In genomic region chr13:40788540-40789274, GRCh38 we compare ENCODE assay signal across 8 cellular contexts. TPM values are rescaled to one million over a fixed set of nuclear protein-coding genes. Genes with fewer than 3 reads are reported as not detected.
A peak's percentile ranks its signal among the peaks of the same experiment; 100 is the strongest.
DNase-seq lines count a peak whose midpoint lies in the region; ATAC-seq, FAIRE-seq and TF ChIP-seq lines count a peak whose summit lies in the region.
"Not testable (repeated sequence)": the region's sequence is repeated elsewhere in the genome, so short reads cannot be mapped to it uniquely, and the experiment has no call there.

No MANE protein-coding gene starts in this region.

- H3K27ac Mint-ChIP-seq in activated CD4-positive, alpha-beta T cell treated with anti-CD3 and anti-CD28 coated beads, Interleukin-2, amount 10 ng/mL, durations not matched to agents 7 days and 5 days, result peak overlapping the region; percentile 83

- H3K56ac ChIP-seq in mesendoderm (ENCODE audit: low read length), result peak overlapping the region; percentile 95

- peak overlapping the region; percentile 91 for H3K9ac ChIP-seq in mesendoderm (ENCODE audit: low read length)

- H3K4me1 ChIP-seq in gastroesophageal sphincter, result peaks cover 0 to 20% (median 9%) of the 10 kb centered on the region in 3 donors
- not testable (repeated sequence) for H3K4me1 ChIP-seq in mesendoderm (ENCODE audit: control insufficient read depth, low read depth, low read length); sigmoid colon
- H3K4me1 ChIP-seq in vagina, result peaks cover 13% of the 10 kb centered on the region

- H3K4ac ChIP-seq in mesendoderm (ENCODE audit: low read depth, low read length), result peak overlapping the region; percentile 93

- H3K9me3 ChIP-seq in gastroesophageal sphincter, sigmoid colon, vagina: not testable (repeated sequence)

- not testable (repeated sequence) for H3K27me3 Mint-ChIP-seq in activated CD4-positive, alpha-beta T cell treated with anti-CD3 and anti-CD28 coated beads, Interleukin-2, amount 10 ng/mL, durations not matched to agents 7 days and 5 days

- not testable (repeated sequence) for TF ChIP-seq POLR2A in gastroesophageal sphincter (IDR thresholded peaks at IDR 0.05); sigmoid colon (IDR thresholded peaks at IDR 0.05); vagina (IDR thresholded peaks at IDR 0.05)

- H3K4me3 Mint-ChIP-seq in activated CD4-positive, alpha-beta T cell treated with anti-CD3 and anti-CD28 coated beads, Interleukin-2, amount 10 ng/mL, durations not matched to agents 7 days and 5 days, result peak overlapping the region; percentile 80

- not testable (repeated sequence) for ATAC-seq in gastroesophageal sphincter

- not testable (repeated sequence) for H2BK5ac ChIP-seq in mesendoderm (ENCODE audit: low read length)

- not testable (repeated sequence) for H3K23ac ChIP-seq in mesendoderm (ENCODE audit: low read length)

- not testable (repeated sequence) for H4K8ac ChIP-seq in mesendoderm (ENCODE audit: low read depth, low read length)

- CTCF ChIA-PET in activated CD4-positive, alpha-beta T cell treated with anti-CD3 and anti-CD28 coated beads, Interleukin-2, amount 10 ng/mL, durations not matched to agents 7 days and 5 days (lab: Charles Lee), result interaction anchor here (0.6 to 3.9 kb wide), 7 partner anchors 9 to 29 kb away, joined by 3 to 14 read pairs (median 3); no protein-coding TSS in a partner anchor

- H3K36me3 ChIP-seq in GM06990 (ENCODE audit: control insufficient read depth, insufficient read depth, low read length); bronchial epithelial cell (ENCODE audit: control insufficient read depth, insufficient read depth, low read length); gastroesophageal sphincter; mesendoderm (ENCODE audit: control insufficient read depth, insufficient read depth, low read length); sigmoid colon; vagina: not testable (repeated sequence)

- H3K36me3 Mint-ChIP-seq in activated CD4-positive, alpha-beta T cell treated with anti-CD3 and anti-CD28 coated beads, Interleukin-2, amount 10 ng/mL, durations not matched to agents 7 days and 5 days (ENCODE audit: low read depth), result not testable (repeated sequence)

- H4K5ac ChIP-seq in mesendoderm (ENCODE audit: low read length), result not testable (repeated sequence)

- WGBS in gastroesophageal sphincter (ENCODE audit: low coverage in 1 of 2), 2 donors, result 60 to 73% methylated on average over 6 to 15 of the region's 18 CpGs
- no CpG with 5 or more reads among the region's 18 CpGs for WGBS in mesendoderm (ENCODE audit: extremely low coverage, insufficient coverage, low lambda C conversion rate)
- 38 to 53% methylated on average over 18 of the region's 18 CpGs for WGBS in sigmoid colon, 2 donors

- H3K9me3 Mint-ChIP-seq in activated CD4-positive, alpha-beta T cell treated with anti-CD3 and anti-CD28 coated beads, Interleukin-2, amount 10 ng/mL, durations not matched to agents 7 days and 5 days, result not testable (repeated sequence)

- not testable (repeated sequence) for H2BK15ac ChIP-seq in mesendoderm (replicated peaks; ENCODE audit: low read depth)

- H3K4me3 ChIP-seq in GM06990 (replicated peaks; ENCODE audit: low read depth, low read length), result peak overlapping the region; percentile 82
- H3K4me3 ChIP-seq in bronchial epithelial cell (ENCODE audit: low read depth, low read length), result peak overlapping the region; percentile 73
- H3K4me3 ChIP-seq in gastroesophageal sphincter, result peak overlapping the region; percentile 45 to 76
- H3K4me3 ChIP-seq in mesendoderm (ENCODE audit: low read length), result peak overlapping the region; percentile 30
- H3K4me3 ChIP-seq in sigmoid colon, result peak overlapping the region; percentile 46 to 73 (median 70)
- H3K4me3 ChIP-seq in vagina, result peak overlapping the region; percentile 58 to 89

- H3K4me2 ChIP-seq in mesendoderm (ENCODE audit: low read length), result peak overlapping the region; percentile 55

- H3K27ac ChIP-seq in gastroesophageal sphincter (peak overlapping the region; percentile 39 to 87 (median 83)), mesendoderm (ENCODE audit: low read depth, low read length) (peak overlapping the region; percentile 86), sigmoid colon (peak overlapping the region; percentile 78 to 83 (median 80)), vagina (peak overlapping the region; percentile 84)

- peak overlapping the region; percentile 94 for H3K18ac ChIP-seq in mesendoderm (ENCODE audit: low read length)

- not testable (repeated sequence) for H3K79me2 ChIP-seq in mesendoderm (ENCODE audit: control insufficient read depth, insufficient read depth, low read length)

- not testable (repeated sequence) for DNase-seq in GM06990 (ENCODE audit: extremely low read depth, insufficient read length); activated CD4-positive, alpha-beta T cell treated with anti-CD3 and anti-CD28 coated beads, Interleukin-2, amount 10 ng/mL, durations not matched to agents 7 days and 5 days; bronchial epithelial cell (ENCODE audit: low read depth); mesendoderm; sigmoid colon; vagina (ENCODE audit: extremely low spot score in 2 of 2)
- DNase-seq in MV-4-11 (lab: John Stamatoyannopoulos, UW), result peak; percentile 6

- not testable (repeated sequence) for H3K79me1 ChIP-seq in mesendoderm (ENCODE audit: low read length)

- H3K4me1 Mint-ChIP-seq in activated CD4-positive, alpha-beta T cell treated with anti-CD3 and anti-CD28 coated beads, Interleukin-2, amount 10 ng/mL, durations not matched to agents 7 days and 5 days, result peaks cover 34% of the 10 kb centered on the region

- POLR2A ChIA-PET in activated CD4-positive, alpha-beta T cell treated with anti-CD3 and anti-CD28 coated beads, Interleukin-2, amount 10 ng/mL, durations not matched to agents 7 days and 5 days (lab: Charles Lee), result interaction anchor here (0.7 kb wide), 1 partner anchor 651 kb away, joined by 8 read pairs; no protein-coding TSS in a partner anchor

- not testable (repeated sequence) for TF ChIP-seq EP300 in gastroesophageal sphincter (IDR thresholded peaks at IDR 0.05); sigmoid colon (IDR thresholded peaks at IDR 0.05)

- FAIRE-seq in bronchial epithelial cell (lab: Jason Lieb, UNC), result not testable (repeated sequence)

- not testable (repeated sequence) for H2BK120ac ChIP-seq in mesendoderm (ENCODE audit: low read depth, low read length)

- TF ChIP-seq CTCF in GM06990 (IDR thresholded peaks at IDR 0.05; ENCODE audit: insufficient read depth, low read length, poor library complexity, severe bottlenecking); bronchial epithelial cell (IDR thresholded peaks at IDR 0.05; ENCODE audit: insufficient read depth, low read length, severe bottlenecking); gastroesophageal sphincter (IDR thresholded peaks at IDR 0.05); sigmoid colon (IDR thresholded peaks at IDR 0.05); vagina (IDR thresholded peaks at IDR 0.05): not testable (repeated sequence)

- not testable (repeated sequence) for H2AK5ac ChIP-seq in mesendoderm (ENCODE audit: low read length)

- intact Hi-C loops in sigmoid colon (cut with DNase I), result loop anchor here (2.0 kb wide), 1 partner anchor 18 kb away; the partner anchor contains the start of gene MRPS31
- intact Hi-C loops in vagina (cut with DNase I), result loop anchor here (2.0 kb wide), 1 partner anchor 272 kb away; the partner anchor contains the start of gene WBP4

- H3K27me3 ChIP-seq in GM06990 (replicated peaks; ENCODE audit: control insufficient read depth, insufficient read depth, low read length); bronchial epithelial cell (ENCODE audit: control insufficient read depth, insufficient read depth, low read length); gastroesophageal sphincter; mesendoderm (ENCODE audit: insufficient read depth, low read length, poor library complexity); sigmoid colon; vagina: not testable (repeated sequence)

RNA-seq across cellular contexts. Expression of gene SLC25A15, which starts 0.7 kb away (rescaled TPM):
- 10 to 100 TPM; 14.4 to 15.5 TPM for total RNA-seq in activated CD4-positive, alpha-beta T cell treated with anti-CD3 and anti-CD28 coated beads, Interleukin-2, amount 10 ng/mL, durations not matched to agents 7 days and 5 days
- total RNA-seq in bronchial epithelial cell (15.2 and 22.1 TPM in 2 replicates), gastroesophageal sphincter (10 to 100 TPM in 1 of 4 donors, 1 to 10 TPM in 3; 1.8 to 14.4 (median 3.0) TPM), sigmoid colon (1 to 10 TPM in 3 of 4 donors, under 1 TPM in 1; 0.55 to 5.2 (median 2.7) TPM), vagina (7.1 TPM)
- 18.7 TPM for polyA plus RNA-seq in mesendoderm (2013, experiment 1 of 2)
- 18.5 TPM for polyA plus RNA-seq in mesendoderm (2013, experiment 2 of 2)
- polyA plus RNA-seq in sigmoid colon, result 1 to 10 TPM; 3.6 to 6.5 (median 5.3) TPM

RNA-seq across cellular contexts. Expression of gene MRPS31, which starts 17.7 kb away (rescaled TPM):
- total RNA-seq in activated CD4-positive, alpha-beta T cell treated with anti-CD3 and anti-CD28 coated beads, Interleukin-2, amount 10 ng/mL, durations not matched to agents 7 days and 5 days, result 10 to 100 TPM; 32.3 to 36.2 TPM
- 11.3 and 12.0 TPM in 2 replicates for total RNA-seq in bronchial epithelial cell
- total RNA-seq in gastroesophageal sphincter, result 10 to 100 TPM; 13.8 to 25.3 (median 15.8) TPM
- 42.1 TPM for polyA plus RNA-seq in mesendoderm (2013, experiment 1 of 2)
- polyA plus RNA-seq in mesendoderm (2013, experiment 2 of 2), result 41.7 TPM
- total RNA-seq in sigmoid colon, result 10 to 100 TPM; 11.4 to 23.3 (median 21.1) TPM
- 10 to 100 TPM; 16.2 to 19.9 (median 18.6) TPM for polyA plus RNA-seq in sigmoid colon
- 17.9 TPM for total RNA-seq in vagina

Comparison
In these comparisons a context has a peak if more than half of its experiments do, and no peak if none do; other contexts are left out.
1. H3K4me3 ChIP-seq: peak in every context shown above with its lines; median percentile 82 in GM06990; 74 in vagina; 73 in bronchial epithelial cell; 70 in sigmoid colon; 60 in gastroesophageal sphincter; 30 in mesendoderm.